In genomic region chr3:127551971-127552370, GRCh38 we compare ENCODE assay signal across 15 cellular contexts. TPM values are rescaled to one million over a fixed set of nuclear protein-coding genes. Genes with fewer than 3 reads are reported as not detected.
A peak's percentile ranks its signal among the peaks of the same experiment; 100 is the strongest.
DNase-seq lines count a peak whose midpoint lies in the region; TF ChIP-seq lines count a peak whose summit lies in the region.
"Had no signal": no experiment of that assay in that cellular context is flagged by ENCODE, and none has a peak within 500 bp of the region (broad histone marks: within the 10 kb centered on the region; RNA-seq: fewer than 3 reads in every experiment).

No MANE protein-coding gene starts in this region.

- WGBS in testis, 2 donors, result 40 to 46% methylated on average over 2 of the region's 2 CpGs

- intact Hi-C loops in testis (cut with DNase I; ENCODE audit: low total_unique reads), result no loop called here

- H3K27me3 ChIP-seq in H7 (ENCODE audit: control insufficient read depth, insufficient read depth, low read length) (no peaks in the 10 kb centered on the region), parathyroid adenoma (ENCODE audit: control insufficient read depth, insufficient read depth, low read length) (no peaks in the 10 kb centered on the region), testis (no peaks in the 10 kb centered on the region)
- H3K27me3 ChIP-seq: BLaER1 treated with 17β-estradiol and CSF1 and Interleukin-3, amounts not matched to agents 10 nM and 100 nM; SJCRH30 had no signal

- no peaks in the 10 kb centered on the region for H3K36me3 Mint-ChIP-seq in glutamatergic neuron (ENCODE audit: unreplicated experiment)

- no peak overlapping the region for H3K4me3 ChIP-seq in H7 (ENCODE audit: insufficient read depth, low read depth, low read length)
- H3K4me3 ChIP-seq in parathyroid adenoma (ENCODE audit: low read depth, low read length), result no peak overlapping the region
- no peak overlapping the region for H3K4me3 ChIP-seq in testis
- H3K4me3 ChIP-seq: BLaER1 treated with 17β-estradiol and CSF1 and Interleukin-3, amounts not matched to agents 10 nM and 100 nM; GM23248; K562; PC-9; SJCRH30 had no signal

- H3K27me3 Mint-ChIP-seq in glutamatergic neuron (ENCODE audit: unreplicated experiment), result peaks cover 9% of the 10 kb centered on the region

- peak; percentile 45 for DNase-seq in NCI-H2171 (lab: John Stamatoyannopoulos, UW)
- DNase-seq in NCI-H2171 treated with DMSO at 0.1 percent for 48 hours (lab: John Stamatoyannopoulos, UW), result no peak
- DNase-seq in H7, result peak; percentile 39
- no peak for DNase-seq in glutamatergic neuron
- no peak for DNase-seq in SKM-1 treated with dmso at 0.1 percent for 144 hours (lab: John Stamatoyannopoulos, UW; ENCODE audit: unreplicated experiment)
- DNase-seq in testis, result no peak
- DNase-seq: CD4-positive, alpha-beta T cell; GM23248; H9; Kasumi-1; PC-9; SJCRH30 had no signal

- H3K9ac ChIP-seq in parathyroid adenoma, result no peak overlapping the region
- H3K9ac ChIP-seq: BLaER1 treated with 17β-estradiol and CSF1 and Interleukin-3, amounts not matched to agents 10 nM and 100 nM; GM23248 had no signal

- no peaks in the 10 kb centered on the region for H3K9me3 ChIP-seq in parathyroid adenoma (ENCODE audit: control insufficient read depth, low read length)
- no peaks in the 10 kb centered on the region for H3K9me3 ChIP-seq in testis
- H3K9me3 ChIP-seq: BLaER1 treated with 17β-estradiol and CSF1 and Interleukin-3, amounts not matched to agents 10 nM and 100 nM; SJCRH30 had no signal

- H3K36me3 ChIP-seq in H7 (replicated peaks; ENCODE audit: control insufficient read depth, insufficient read depth, low read length) (no peaks in the 10 kb centered on the region), parathyroid adenoma (ENCODE audit: control insufficient read depth, insufficient read depth, low read length) (no peaks in the 10 kb centered on the region), testis (ENCODE audit: low read depth, missing control alignments) (no peaks in the 10 kb centered on the region)
- H3K36me3 ChIP-seq: SJCRH30 had no signal

- no peak overlapping the region for H3K4me2 ChIP-seq in parathyroid adenoma (ENCODE audit: low read length)
- H3K4me2 ChIP-seq: PC-9 had no signal

- H2AFZ ChIP-seq in parathyroid adenoma, result peak overlapping the region; percentile 57
- H2AFZ ChIP-seq: GM23248, PC-9 had no signal

- no peak overlapping the region for H3K27ac ChIP-seq in parathyroid adenoma
- H3K27ac ChIP-seq in testis, result no peak overlapping the region
- H3K27ac ChIP-seq: BLaER1 treated with 17β-estradiol and CSF1 and Interleukin-3, amounts not matched to agents 10 nM and 100 nM; GM23248; PC-9; SJCRH30 had no signal

- H3K4me1 Mint-ChIP-seq in glutamatergic neuron (ENCODE audit: low read depth, unreplicated experiment), result peaks cover 36% of the 10 kb centered on the region

- TF ChIP-seq POLR2A in testis (IDR thresholded peaks at IDR 0.05), result no peak

- no peak for TF ChIP-seq CTCF in glutamatergic neuron (IDR thresholded peaks at IDR 0.05; ENCODE audit: partially characterized antibody, unreplicated experiment)
- no peak for TF ChIP-seq CTCF in parathyroid adenoma (IDR thresholded peaks at IDR 0.05)
- TF ChIP-seq CTCF in testis (IDR thresholded peaks at IDR 0.05), result no peak

- no peak overlapping the region for H3K4me3 Mint-ChIP-seq in glutamatergic neuron (ENCODE audit: unreplicated experiment)
- H3K4me3 Mint-ChIP-seq: H9 had no signal

- H3K4me1 ChIP-seq in parathyroid adenoma (peaks cover 6% of the 10 kb centered on the region), testis (peaks cover 14% of the 10 kb centered on the region)
- H3K4me1 ChIP-seq: SJCRH30 had no signal

- H3K9me3 Mint-ChIP-seq in glutamatergic neuron (ENCODE audit: unreplicated experiment), result peaks cover 5% of the 10 kb centered on the region
- H3K9me3 Mint-ChIP-seq: CD4-positive, alpha-beta T cell; H9 had no signal

- H3K79me2 ChIP-seq in parathyroid adenoma, result no peaks in the 10 kb centered on the region

- H3K27ac Mint-ChIP-seq in glutamatergic neuron (ENCODE audit: unreplicated experiment), result peak overlapping the region; percentile 23
- H3K27ac Mint-ChIP-seq: CD4-positive, alpha-beta T cell; H9 had no signal

RNA-seq across cellular contexts. Expression of gene TPRA1, which starts 38.6 kb away (rescaled TPM):
- total RNA-seq in H7 (2014; rRNA removed; shearing (Covaris generic)), result 33.9 and 38.1 TPM in 2 replicates
- total RNA-seq in glutamatergic neuron (ENCODE audit: unreplicated experiment) (21.2 TPM), testis (10 to 100 TPM; 55.7 to 59.3 TPM)
- polyA plus RNA-seq in testis (ENCODE audit: insufficient read depth, low read depth, low replicate concordance), result 32.6 TPM

RNA-seq across cellular contexts. Expression of gene MCM2, which starts 46.2 kb away (rescaled TPM):
- total RNA-seq in H7 (2014; rRNA removed; shearing (Covaris generic)), result 196 and 207 TPM in 2 replicates
- total RNA-seq in glutamatergic neuron (ENCODE audit: unreplicated experiment) (21.3 TPM), testis (10 to 100 TPM; 40.8 to 49.3 TPM)
- polyA plus RNA-seq in testis (ENCODE audit: insufficient read depth, low read depth, low replicate concordance), result 32.5 TPM

Comparison
In these comparisons a context has a peak if more than half of its experiments do, and no peak if none do; other contexts are left out.
1. DNase-seq: peak in NCI-H2171 (single experiment) and H7 (single experiment); none in NCI-H2171 treated with DMSO at 0.1 percent for 48 hours (single experiment), glutamatergic neuron (single experiment), SKM-1 treated with dmso at 0.1 percent for 144 hours (single experiment) and testis (single experiment).